In the genomic region with DNA sequence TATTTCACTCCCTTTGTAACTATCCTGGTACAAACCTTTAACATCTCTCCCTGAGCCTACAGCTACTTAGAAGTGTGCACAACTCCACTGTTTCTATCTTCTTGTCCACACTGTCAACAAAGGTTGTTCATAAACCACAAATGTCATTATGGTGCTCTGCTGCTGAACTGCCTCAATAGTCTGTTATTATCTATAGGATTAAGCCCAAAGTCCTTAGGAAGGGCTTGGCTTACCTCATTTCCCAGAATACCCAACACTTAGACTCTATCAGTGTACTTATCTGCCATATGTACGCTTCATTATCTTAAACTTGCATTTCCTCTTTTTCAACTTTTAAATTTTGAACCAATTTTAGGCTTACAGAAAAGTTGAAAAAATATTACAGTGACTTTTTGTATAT, we compare ENCODE assay signal across 1 cellular context.
TF ChIP-seq lines count a peak whose summit lies in the region.

No MANE protein-coding gene starts in this region.

TF ChIP-seq in K562, 482 proteins besides CTCF, POLR2A, EP300 and RAD21 (continued from another document and continues in another):
- TF ChIP-seq, protein P1, sequence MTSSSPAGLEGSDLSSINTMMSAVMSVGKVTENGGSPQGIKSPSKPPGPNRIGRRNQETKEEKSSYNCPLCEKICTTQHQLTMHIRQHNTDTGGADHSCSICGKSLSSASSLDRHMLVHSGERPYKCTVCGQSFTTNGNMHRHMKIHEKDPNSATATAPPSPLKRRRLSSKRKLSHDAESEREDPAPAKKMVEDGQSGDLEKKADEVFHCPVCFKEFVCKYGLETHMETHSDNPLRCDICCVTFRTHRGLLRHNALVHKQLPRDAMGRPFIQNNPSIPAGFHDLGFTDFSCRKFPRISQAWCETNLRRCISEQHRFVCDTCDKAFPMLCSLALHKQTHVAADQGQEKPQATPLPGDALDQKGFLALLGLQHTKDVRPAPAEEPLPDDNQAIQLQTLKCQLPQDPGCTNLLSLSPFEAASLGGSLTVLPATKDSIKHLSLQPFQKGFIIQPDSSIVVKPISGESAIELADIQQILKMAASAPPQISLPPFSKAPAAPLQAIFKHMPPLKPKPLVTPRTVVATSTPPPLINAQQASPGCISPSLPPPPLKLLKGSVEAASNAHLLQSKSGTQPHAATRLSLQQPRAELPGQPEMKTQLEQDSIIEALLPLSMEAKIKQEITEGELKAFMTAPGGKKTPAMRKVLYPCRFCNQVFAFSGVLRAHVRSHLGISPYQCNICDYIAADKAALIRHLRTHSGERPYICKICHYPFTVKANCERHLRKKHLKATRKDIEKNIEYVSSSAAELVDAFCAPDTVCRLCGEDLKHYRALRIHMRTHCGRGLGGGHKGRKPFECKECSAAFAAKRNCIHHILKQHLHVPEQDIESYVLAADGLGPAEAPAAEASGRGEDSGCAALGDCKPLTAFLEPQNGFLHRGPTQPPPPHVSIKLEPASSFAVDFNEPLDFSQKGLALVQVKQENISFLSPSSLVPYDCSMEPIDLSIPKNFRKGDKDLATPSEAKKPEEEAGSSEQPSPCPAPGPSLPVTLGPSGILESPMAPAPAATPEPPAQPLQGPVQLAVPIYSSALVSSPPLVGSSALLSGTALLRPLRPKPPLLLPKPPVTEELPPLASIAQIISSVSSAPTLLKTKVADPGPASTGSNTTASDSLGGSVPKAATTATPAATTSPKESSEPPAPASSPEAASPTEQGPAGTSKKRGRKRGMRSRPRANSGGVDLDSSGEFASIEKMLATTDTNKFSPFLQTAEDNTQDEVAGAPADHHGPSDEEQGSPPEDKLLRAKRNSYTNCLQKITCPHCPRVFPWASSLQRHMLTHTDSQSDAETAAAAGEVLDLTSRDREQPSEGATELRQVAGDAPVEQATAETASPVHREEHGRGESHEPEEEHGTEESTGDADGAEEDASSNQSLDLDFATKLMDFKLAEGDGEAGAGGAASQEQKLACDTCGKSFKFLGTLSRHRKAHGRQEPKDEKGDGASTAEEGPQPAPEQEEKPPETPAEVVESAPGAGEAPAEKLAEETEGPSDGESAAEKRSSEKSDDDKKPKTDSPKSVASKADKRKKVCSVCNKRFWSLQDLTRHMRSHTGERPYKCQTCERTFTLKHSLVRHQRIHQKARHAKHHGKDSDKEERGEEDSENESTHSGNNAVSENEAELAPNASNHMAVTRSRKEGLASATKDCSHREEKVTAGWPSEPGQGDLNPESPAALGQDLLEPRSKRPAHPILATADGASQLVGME (CRISPR knock-in tag; IDR thresholded peaks at IDR 0.05): no peak
- TF ChIP-seq TFAM (CRISPR knock-in tag; conservative IDR thresholded peaks at IDR 0.05) (no peak), DNMT1 (IDR thresholded peaks at IDR 0.05) (no peak), TCF3 (CRISPR knock-in tag; IDR thresholded peaks at IDR 0.05) (peak; percentile 96), CHAMP1 (IDR thresholded peaks at IDR 0.05) (peak; percentile 94), SRSF1 (IDR thresholded peaks at IDR 0.05; ENCODE audit: low read depth, low read length) (no peak), TBL1XR1 (IDR thresholded peaks at IDR 0.05; ENCODE audit: low read length in 2 of 2) (peak; percentile 74 to 95; a peak in 3 of 4 replicates), ZNF398 (CRISPR knock-in tag; IDR thresholded peaks at IDR 0.05) (no peak), ZNF263 (CRISPR knock-in tag; IDR thresholded peaks at IDR 0.05; ENCODE audit: borderline replicate concordance) (no peak), ZNF583 (CRISPR knock-in tag; IDR thresholded peaks at IDR 0.05) (no peak), ZFP36 (IDR thresholded peaks at IDR 0.05; ENCODE audit: low read depth, low read length, partially characterized antibody) (peak; percentile 3), ZBTB34 (CRISPR knock-in tag; IDR thresholded peaks at IDR 0.05) (no peak), PREB (CRISPR knock-in tag; IDR thresholded peaks at IDR 0.05) (no peak), NFRKB (IDR thresholded peaks at IDR 0.05; ENCODE audit: low read depth) (no peak), RFX7 (CRISPR knock-in tag; IDR thresholded peaks at IDR 0.05) (no peak), TAF7 (tag; IDR thresholded peaks at IDR 0.05) (no peak), HDAC3 (IDR thresholded peaks at IDR 0.05; ENCODE audit: borderline replicate concordance, partially characterized antibody) (peak; percentile 93), STAT5A (IDR thresholded peaks at IDR 0.05; ENCODE audit: borderline replicate concordance, low read length) (peak; percentile 97), ZC3H11A (IDR thresholded peaks at IDR 0.05; ENCODE audit: low read depth, low read length) (no peak), ZNF146 (CRISPR knock-in tag; IDR thresholded peaks at IDR 0.05; ENCODE audit: unreplicated experiment) (no peak), RFX1 (IDR thresholded peaks at IDR 0.05) (no peak), RUNX1 (IDR thresholded peaks at IDR 0.05; ENCODE audit: low read depth) (peak; percentile 90), ZNF740 (CRISPR knock-in tag; IDR thresholded peaks at IDR 0.05) (no peak), ZNF740 (tag; IDR thresholded peaks at IDR 0.05) (no peak)
- TF ChIP-seq, protein P2, sequence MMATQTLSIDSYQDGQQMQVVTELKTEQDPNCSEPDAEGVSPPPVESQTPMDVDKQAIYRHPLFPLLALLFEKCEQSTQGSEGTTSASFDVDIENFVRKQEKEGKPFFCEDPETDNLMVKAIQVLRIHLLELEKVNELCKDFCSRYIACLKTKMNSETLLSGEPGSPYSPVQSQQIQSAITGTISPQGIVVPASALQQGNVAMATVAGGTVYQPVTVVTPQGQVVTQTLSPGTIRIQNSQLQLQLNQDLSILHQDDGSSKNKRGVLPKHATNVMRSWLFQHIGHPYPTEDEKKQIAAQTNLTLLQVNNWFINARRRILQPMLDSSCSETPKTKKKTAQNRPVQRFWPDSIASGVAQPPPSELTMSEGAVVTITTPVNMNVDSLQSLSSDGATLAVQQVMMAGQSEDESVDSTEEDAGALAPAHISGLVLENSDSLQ (IDR thresholded peaks at IDR 0.05): peak; percentile 53
- TF ChIP-seq, protein P3, sequence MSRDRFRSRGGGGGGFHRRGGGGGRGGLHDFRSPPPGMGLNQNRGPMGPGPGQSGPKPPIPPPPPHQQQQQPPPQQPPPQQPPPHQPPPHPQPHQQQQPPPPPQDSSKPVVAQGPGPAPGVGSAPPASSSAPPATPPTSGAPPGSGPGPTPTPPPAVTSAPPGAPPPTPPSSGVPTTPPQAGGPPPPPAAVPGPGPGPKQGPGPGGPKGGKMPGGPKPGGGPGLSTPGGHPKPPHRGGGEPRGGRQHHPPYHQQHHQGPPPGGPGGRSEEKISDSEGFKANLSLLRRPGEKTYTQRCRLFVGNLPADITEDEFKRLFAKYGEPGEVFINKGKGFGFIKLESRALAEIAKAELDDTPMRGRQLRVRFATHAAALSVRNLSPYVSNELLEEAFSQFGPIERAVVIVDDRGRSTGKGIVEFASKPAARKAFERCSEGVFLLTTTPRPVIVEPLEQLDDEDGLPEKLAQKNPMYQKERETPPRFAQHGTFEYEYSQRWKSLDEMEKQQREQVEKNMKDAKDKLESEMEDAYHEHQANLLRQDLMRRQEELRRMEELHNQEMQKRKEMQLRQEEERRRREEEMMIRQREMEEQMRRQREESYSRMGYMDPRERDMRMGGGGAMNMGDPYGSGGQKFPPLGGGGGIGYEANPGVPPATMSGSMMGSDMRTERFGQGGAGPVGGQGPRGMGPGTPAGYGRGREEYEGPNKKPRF (IDR thresholded peaks at IDR 0.05; ENCODE audit: low read depth, low read length): no peak
- TF ChIP-seq, protein P4, sequence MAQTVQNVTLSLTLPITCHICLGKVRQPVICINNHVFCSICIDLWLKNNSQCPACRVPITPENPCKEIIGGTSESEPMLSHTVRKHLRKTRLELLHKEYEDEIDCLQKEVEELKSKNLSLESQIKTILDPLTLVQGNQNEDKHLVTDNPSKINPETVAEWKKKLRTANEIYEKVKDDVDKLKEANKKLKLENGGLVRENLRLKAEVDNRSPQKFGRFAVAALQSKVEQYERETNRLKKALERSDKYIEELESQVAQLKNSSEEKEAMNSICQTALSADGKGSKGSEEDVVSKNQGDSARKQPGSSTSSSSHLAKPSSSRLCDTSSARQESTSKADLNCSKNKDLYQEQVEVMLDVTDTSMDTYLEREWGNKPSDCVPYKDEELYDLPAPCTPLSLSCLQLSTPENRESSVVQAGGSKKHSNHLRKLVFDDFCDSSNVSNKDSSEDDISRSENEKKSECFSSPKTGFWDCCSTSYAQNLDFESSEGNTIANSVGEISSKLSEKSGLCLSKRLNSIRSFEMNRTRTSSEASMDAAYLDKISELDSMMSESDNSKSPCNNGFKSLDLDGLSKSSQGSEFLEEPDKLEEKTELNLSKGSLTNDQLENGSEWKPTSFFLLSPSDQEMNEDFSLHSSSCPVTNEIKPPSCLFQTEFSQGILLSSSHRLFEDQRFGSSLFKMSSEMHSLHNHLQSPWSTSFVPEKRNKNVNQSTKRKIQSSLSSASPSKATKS (CRISPR knock-in tag; IDR thresholded peaks at IDR 0.05): no peak
- TF ChIP-seq, protein P5, sequence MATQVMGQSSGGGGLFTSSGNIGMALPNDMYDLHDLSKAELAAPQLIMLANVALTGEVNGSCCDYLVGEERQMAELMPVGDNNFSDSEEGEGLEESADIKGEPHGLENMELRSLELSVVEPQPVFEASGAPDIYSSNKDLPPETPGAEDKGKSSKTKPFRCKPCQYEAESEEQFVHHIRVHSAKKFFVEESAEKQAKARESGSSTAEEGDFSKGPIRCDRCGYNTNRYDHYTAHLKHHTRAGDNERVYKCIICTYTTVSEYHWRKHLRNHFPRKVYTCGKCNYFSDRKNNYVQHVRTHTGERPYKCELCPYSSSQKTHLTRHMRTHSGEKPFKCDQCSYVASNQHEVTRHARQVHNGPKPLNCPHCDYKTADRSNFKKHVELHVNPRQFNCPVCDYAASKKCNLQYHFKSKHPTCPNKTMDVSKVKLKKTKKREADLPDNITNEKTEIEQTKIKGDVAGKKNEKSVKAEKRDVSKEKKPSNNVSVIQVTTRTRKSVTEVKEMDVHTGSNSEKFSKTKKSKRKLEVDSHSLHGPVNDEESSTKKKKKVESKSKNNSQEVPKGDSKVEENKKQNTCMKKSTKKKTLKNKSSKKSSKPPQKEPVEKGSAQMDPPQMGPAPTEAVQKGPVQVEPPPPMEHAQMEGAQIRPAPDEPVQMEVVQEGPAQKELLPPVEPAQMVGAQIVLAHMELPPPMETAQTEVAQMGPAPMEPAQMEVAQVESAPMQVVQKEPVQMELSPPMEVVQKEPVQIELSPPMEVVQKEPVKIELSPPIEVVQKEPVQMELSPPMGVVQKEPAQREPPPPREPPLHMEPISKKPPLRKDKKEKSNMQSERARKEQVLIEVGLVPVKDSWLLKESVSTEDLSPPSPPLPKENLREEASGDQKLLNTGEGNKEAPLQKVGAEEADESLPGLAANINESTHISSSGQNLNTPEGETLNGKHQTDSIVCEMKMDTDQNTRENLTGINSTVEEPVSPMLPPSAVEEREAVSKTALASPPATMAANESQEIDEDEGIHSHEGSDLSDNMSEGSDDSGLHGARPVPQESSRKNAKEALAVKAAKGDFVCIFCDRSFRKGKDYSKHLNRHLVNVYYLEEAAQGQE (CRISPR knock-in tag; IDR thresholded peaks at IDR 0.05; ENCODE audit: low read depth): no peak
- TF ChIP-seq, protein P6, sequence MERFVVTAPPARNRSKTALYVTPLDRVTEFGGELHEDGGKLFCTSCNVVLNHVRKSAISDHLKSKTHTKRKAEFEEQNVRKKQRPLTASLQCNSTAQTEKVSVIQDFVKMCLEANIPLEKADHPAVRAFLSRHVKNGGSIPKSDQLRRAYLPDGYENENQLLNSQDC (CRISPR knock-in tag; IDR thresholded peaks at IDR 0.05): no peak
